In genomic region chr17:29593546-29594440, GRCh38 we compare ENCODE assay signal across 6 cellular contexts. TPM values are rescaled to one million over a fixed set of nuclear protein-coding genes. Genes with fewer than 3 reads are reported as not detected.
DNase-seq lines count a peak whose midpoint lies in the region; ATAC-seq and TF ChIP-seq lines count a peak whose summit lies in the region.

No MANE protein-coding gene starts in this region.

- H3K27me3 ChIP-seq in BE2C, result no peaks in the 10 kb centered on the region
- H3K27me3 ChIP-seq in ascending aorta, result no peaks in the 10 kb centered on the region
- H3K27me3 ChIP-seq in muscle layer of duodenum (ENCODE audit: low read depth, low read length), result no peaks in the 10 kb centered on the region

- H3K4me3 ChIP-seq in BE2C (ENCODE audit: low read depth, low read length) (peak overlapping the region; percentile 71), ascending aorta (peak overlapping the region; percentile 62 to 88), muscle layer of duodenum (ENCODE audit: low read depth in 1 of 2, low read length in 2 of 2) (peak overlapping the region; percentile 37 to 78)

- no peaks in the 10 kb centered on the region for H3K36me3 ChIP-seq in BE2C
- no peaks in the 10 kb centered on the region for H3K36me3 ChIP-seq in ascending aorta
- no peaks in the 10 kb centered on the region for H3K36me3 ChIP-seq in muscle layer of duodenum (ENCODE audit: control insufficient read depth in 1 of 2, insufficient read depth in 2 of 2, low read length in 2 of 2)

- DNase-seq in BE2C (peak; percentile 39), KBM-7 (peak; percentile 57), ascending aorta (ENCODE audit: low spot score in 2 of 2) (no peak)

- no peak overlapping the region for H3K27ac ChIP-seq in ascending aorta
- H3K27ac ChIP-seq in muscle layer of duodenum (ENCODE audit: low read length), result no peak overlapping the region

- no peak for ATAC-seq in HG03520 (IDR thresholded peaks at IDR 0.05; ENCODE audit: unreplicated experiment)
- ATAC-seq in GM18867 (IDR thresholded peaks at IDR 0.05; ENCODE audit: unreplicated experiment), result no peak

- H3K4me1 ChIP-seq in BE2C (peaks cover 21% of the 10 kb centered on the region), ascending aorta (peaks cover 29 to 37% of the 10 kb centered on the region in 2 donors), muscle layer of duodenum (ENCODE audit: control insufficient read depth in 1 of 2, insufficient read depth in 2 of 2, low read length in 2 of 2) (peaks cover 20 to 45% of the 10 kb centered on the region in 2 donors)

- H3K9me3 ChIP-seq in BE2C (no peaks in the 10 kb centered on the region), ascending aorta (no peaks in the 10 kb centered on the region), muscle layer of duodenum (ENCODE audit: control insufficient read depth in 1 of 2, low read length in 2 of 2) (no peaks in the 10 kb centered on the region)

- peak; percentile 18; the same call in 1 of the 2 replicates for TF ChIP-seq CTCF in BE2C (IDR thresholded peaks at IDR 0.05; ENCODE audit: low read depth, low read length)
- peak in 1 of 3 experiments; percentile 16 for TF ChIP-seq CTCF in ascending aorta (IDR thresholded peaks at IDR 0.05)

- in situ Hi-C loops in KBM-7 (cut with MboI; ENCODE audit: low pct_unique_long_range_greater_than_20kb, low sequenced_read_pairs), result no loop called here

- intact Hi-C loops in ascending aorta (cut with DNase I), result loop anchor here (5.0 kb wide), 1 partner anchor 169 kb away; no protein-coding TSS in a partner anchor

RNA-seq across cellular contexts. Expression of gene ANKRD13B, which starts 0.9 kb away (rescaled TPM):
- polyA plus RNA-seq in BE2C (2012; ENCODE audit: insufficient read depth, insufficient read length, low read depth), result 84.2 TPM
- total RNA-seq in ascending aorta, result 16.7 TPM

RNA-seq across cellular contexts. Expression of gene GIT1, which starts 4.3 kb away (rescaled TPM):
- 48.9 TPM for polyA plus RNA-seq in BE2C (2012; ENCODE audit: insufficient read depth, insufficient read length, low read depth)
- total RNA-seq in ascending aorta, result 142 TPM

RNA-seq across cellular contexts. Expression of gene TP53I13, which starts 25.3 kb away (rescaled TPM):
- 11.0 TPM for polyA plus RNA-seq in BE2C (2012; ENCODE audit: insufficient read depth, insufficient read length, low read depth)
- total RNA-seq in ascending aorta, result 93.7 TPM

RNA-seq across cellular contexts. Expression of gene ABHD15, which starts 27.0 kb away (rescaled TPM):
- 0.12 TPM for polyA plus RNA-seq in BE2C (2012; ENCODE audit: insufficient read depth, insufficient read length, low read depth)
- total RNA-seq in ascending aorta, result 11.0 TPM

RNA-seq across cellular contexts. Expression of gene CORO6, which starts 28.9 kb away (rescaled TPM):
- 7.5 TPM for polyA plus RNA-seq in BE2C (2012; ENCODE audit: insufficient read depth, insufficient read length, low read depth)
- 22.0 TPM for total RNA-seq in ascending aorta

Comparison
In these comparisons a context has a peak if more than half of its experiments do, and no peak if none do; other contexts are left out.
1. DNase-seq: peak in BE2C (single experiment) and KBM-7 (single experiment); none in ascending aorta (0 of 2).
2. Peak in every context shown above with its lines, with median percentiles within 50 percentile points of each other: H3K4me3 ChIP-seq.